Comparison of ENCODE assay signal across 8 cellular contexts in genomic region chr1:56584910-56585528, GRCh38. TPM values are rescaled to one million over a fixed set of nuclear protein-coding genes. Genes with fewer than 3 reads are reported as not detected.
DNase-seq lines count a peak whose midpoint lies in the region; ATAC-seq and TF ChIP-seq lines count a peak whose summit lies in the region.

No MANE protein-coding gene starts in this region.

- POLR2A ChIA-PET in T-cell (lab: Charles Lee), result no interaction called here

- peaks cover 5% of the 10 kb centered on the region for H3K36me3 Mint-ChIP-seq in osteocyte (ENCODE audit: unreplicated experiment)
- H3K36me3 Mint-ChIP-seq in T-cell, result no peaks in the 10 kb centered on the region

- ATAC-seq in GM19023 (IDR thresholded peaks at IDR 0.05; ENCODE audit: unreplicated experiment), result no peak
- no peak for ATAC-seq in T-cell (replicated peaks in 1 of 4)

- H3K27me3 Mint-ChIP-seq in osteocyte (ENCODE audit: unreplicated experiment), result no peaks in the 10 kb centered on the region
- peaks cover 9 to 13% of the 10 kb centered on the region in 2 donors for H3K27me3 Mint-ChIP-seq in T-cell

- DNase-seq in GM12864 (ENCODE audit: low read depth), result no peak
- peak; percentile 64 for DNase-seq in LHCN-M2 (ENCODE audit: low read depth)
- DNase-seq in SK-N-DZ (ENCODE audit: low spot score), result peak; percentile 46
- DNase-seq in fibroblast of peridontal ligament (ENCODE audit: extremely low read depth), result peak; percentile 91
- no peak for DNase-seq in osteocyte (ENCODE audit: extremely low spot score, unreplicated experiment)
- no peak for DNase-seq in activated CD8-positive, alpha-beta memory T cell treated with anti-CD3 and anti-CD28 coated beads, Interleukin-2, amount 50 U/mL, for 48 hours
- no peak for DNase-seq in T-cell

- H3K27ac Mint-ChIP-seq in osteocyte (ENCODE audit: unreplicated experiment) (no peak overlapping the region), T-cell (no peak overlapping the region)

- H3K4me1 Mint-ChIP-seq in osteocyte (ENCODE audit: unreplicated experiment), result peaks cover 11% of the 10 kb centered on the region
- H3K4me1 Mint-ChIP-seq in T-cell, result peaks cover 0 to 1% (median 0%) of the 10 kb centered on the region in 3 donors

- H3K9me3 Mint-ChIP-seq in osteocyte (ENCODE audit: unreplicated experiment), result peaks cover 9% of the 10 kb centered on the region
- peaks cover 0 to 12% (median 0%) of the 10 kb centered on the region in 3 donors for H3K9me3 Mint-ChIP-seq in T-cell

- TF ChIP-seq CTCF in GM12864 (IDR thresholded peaks at IDR 0.05; ENCODE audit: low read depth, low read length, missing control alignments), result peak; percentile 71
- TF ChIP-seq CTCF in osteocyte (IDR thresholded peaks at IDR 0.05), result peak; percentile 88

- CTCF ChIA-PET in T-cell (lab: Charles Lee), result interaction anchor here in 1 of 2 donors (0.6 to 1.3 kb wide), 3 partner anchors 10 to 1107 kb away, joined by 3 read pairs; no protein-coding TSS in a partner anchor

- H3K4me3 ChIP-seq in GM12864 (ENCODE audit: low read depth, low read length), result no peak overlapping the region

- H3K4me3 Mint-ChIP-seq in osteocyte (ENCODE audit: unreplicated experiment) (no peak overlapping the region), T-cell (no peak overlapping the region)

RNA-seq across cellular contexts. Expression of gene PLPP3, which starts 5.7 kb away (rescaled TPM):
- total RNA-seq in LHCN-M2 (2014; rRNA removed) (49.5 and 50.3 TPM in 2 replicates), osteocyte (157 and 166 TPM in 2 replicates), T-cell (under 1 TPM in 3 of 5 donors, not detected in 2; 0.30 to 0.93 (median 0.32) TPM)
- polyA plus RNA-seq in LHCN-M2 (2012), result 27.1 TPM
- polyA plus RNA-seq in SK-N-DZ (2014; cell fraction: cytosol; rRNA removed), result 4.7 and 5.0 TPM in 2 replicates
- polyA plus RNA-seq in SK-N-DZ (2014; cell fraction: nucleus; rRNA removed), result 2.2 and 2.4 TPM in 2 replicates

Comparison
In these comparisons a context has a peak if more than half of its experiments do, and no peak if none do; other contexts are left out.
1. DNase-seq: peak in LHCN-M2 (single experiment), SK-N-DZ (single experiment) and fibroblast of peridontal ligament (single experiment); none in GM12864 (single experiment), osteocyte (single experiment), activated CD8-positive, alpha-beta memory T cell treated with anti-CD3 and anti-CD28 coated beads, Interleukin-2, amount 50 U/mL, for 48 hours (single experiment) and T-cell (0 of 34).
2. RNA of gene PLPP3, which starts 5.7 kb away (total RNA-seq): 157 to 166 TPM in osteocyte and 49.5 to 50.3 TPM in LHCN-M2; 0.30 to 0.93 TPM in T-cell; every median in the first group is over 10 times any median in the second.